In the genomic region with DNA sequence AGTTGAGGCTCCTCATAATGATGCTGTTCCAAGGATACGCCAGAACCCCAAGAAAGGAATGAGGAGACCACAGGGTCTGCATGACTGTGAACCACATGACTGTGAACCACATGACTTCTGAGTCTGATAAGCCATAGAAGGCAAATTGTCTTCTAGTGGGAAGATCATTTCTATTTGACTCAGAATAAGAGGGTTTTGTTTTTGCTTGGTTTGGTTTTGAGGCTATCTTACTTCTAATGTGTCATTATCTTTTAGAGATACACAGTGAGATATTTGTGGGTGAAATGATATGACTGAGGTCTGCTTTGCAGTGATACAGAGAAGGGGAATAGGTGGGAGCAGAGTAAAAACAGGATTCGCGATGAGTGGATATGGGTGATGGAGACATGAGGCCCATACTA, we compare ENCODE assay signal across 25 cellular contexts.
DNase-seq lines count a peak whose midpoint lies in the region; ATAC-seq and TF ChIP-seq lines count a peak whose summit lies in the region.
"Had no signal": no experiment of that assay in that cellular context is flagged by ENCODE, and none has a peak within 500 bp of the region (broad histone marks: within the 10 kb centered on the region; RNA-seq: fewer than 3 reads in every experiment).

No MANE protein-coding gene starts in this region.

- peaks cover 38% of the 10 kb centered on the region for H3K27me3 Mint-ChIP-seq in activated naive CD4-positive, alpha-beta T cell treated with anti-CD3 and anti-CD28 coated beads, Interleukin-2, amount 10 ng/mL, durations not matched to agents 7 days and 5 days
- H3K27me3 Mint-ChIP-seq in stimulated activated memory B cell treated with anti-CD40 and anti-IgM and Interleukin-4, amounts not matched to agents 10 μg/mL and 1 μg/mL and 100 μg/mL, for 72 hours: no peaks in the 10 kb centered on the region

- TF ChIP-seq CTCF in GM10248 (IDR thresholded peaks at IDR 0.05; ENCODE audit: control extremely low read depth, extremely low read depth, low read depth, missing control alignments): no peak

- CTCF ChIA-PET in activated naive CD4-positive, alpha-beta T cell treated with anti-CD3 and anti-CD28 coated beads, Interleukin-2, amount 10 ng/mL, durations not matched to agents 7 days and 5 days (lab: Charles Lee): no interaction called here
- CTCF ChIA-PET in GM10248 (lab: Yijun Ruan, JAX): no interaction called here

- H3K9me3 Mint-ChIP-seq in activated naive CD4-positive, alpha-beta T cell treated with anti-CD3 and anti-CD28 coated beads, Interleukin-2, amount 10 ng/mL, durations not matched to agents 7 days and 5 days: no peaks in the 10 kb centered on the region
- no peaks in the 10 kb centered on the region for H3K9me3 Mint-ChIP-seq in stimulated activated memory B cell treated with anti-CD40 and anti-IgM and Interleukin-4, amounts not matched to agents 10 μg/mL and 1 μg/mL and 100 μg/mL, for 72 hours
- H3K9me3 Mint-ChIP-seq: T-helper 1 cell treated with Interleukin-12 subunit alpha and Interleukin-12 subunit beta and Interleukin-4 antibody, amounts not matched to agents 30 μg/mL and 1 μg/mL, for 36 hours had no signal

- ATAC-seq in HG02610 (IDR thresholded peaks at IDR 0.05; ENCODE audit: unreplicated experiment): peak; percentile 74
- ATAC-seq in HG03442 (IDR thresholded peaks at IDR 0.05; ENCODE audit: unreplicated experiment): peak; percentile 60
- ATAC-seq in stimulated activated memory B cell treated with anti-CD40 and anti-IgM and Interleukin-4, amounts not matched to agents 10 μg/mL and 1 μg/mL and 100 μg/mL, for 72 hours: peak; percentile 60
- ATAC-seq in HG03521 (IDR thresholded peaks at IDR 0.05; ENCODE audit: unreplicated experiment): no peak
- ATAC-seq: right lobe of liver had no signal

- H3K27ac Mint-ChIP-seq in activated naive CD4-positive, alpha-beta T cell treated with anti-CD3 and anti-CD28 coated beads, Interleukin-2, amount 10 ng/mL, durations not matched to agents 7 days and 5 days: no peak overlapping the region
- no peak overlapping the region for H3K27ac Mint-ChIP-seq in stimulated activated memory B cell treated with anti-CD40 and anti-IgM and Interleukin-4, amounts not matched to agents 10 μg/mL and 1 μg/mL and 100 μg/mL, for 72 hours
- H3K27ac Mint-ChIP-seq: progenitor cell of endocrine pancreas; T-helper 1 cell treated with Interleukin-12 subunit alpha and Interleukin-12 subunit beta and Interleukin-4 antibody, amounts not matched to agents 30 μg/mL and 1 μg/mL, for 36 hours had no signal

- H3K36me3 Mint-ChIP-seq in activated naive CD4-positive, alpha-beta T cell treated with anti-CD3 and anti-CD28 coated beads, Interleukin-2, amount 10 ng/mL, durations not matched to agents 7 days and 5 days: no peaks in the 10 kb centered on the region
- H3K36me3 Mint-ChIP-seq in stimulated activated memory B cell treated with anti-CD40 and anti-IgM and Interleukin-4, amounts not matched to agents 10 μg/mL and 1 μg/mL and 100 μg/mL, for 72 hours: no peaks in the 10 kb centered on the region

- POLR2A ChIA-PET in GM10248 (lab: Yijun Ruan, JAX): no interaction called here

- no peaks in the 10 kb centered on the region for H3K4me1 Mint-ChIP-seq in activated naive CD4-positive, alpha-beta T cell treated with anti-CD3 and anti-CD28 coated beads, Interleukin-2, amount 10 ng/mL, durations not matched to agents 7 days and 5 days
- H3K4me1 Mint-ChIP-seq in stimulated activated memory B cell treated with anti-CD40 and anti-IgM and Interleukin-4, amounts not matched to agents 10 μg/mL and 1 μg/mL and 100 μg/mL, for 72 hours: peaks cover 6% of the 10 kb centered on the region

- DNase-seq in activated naive CD4-positive, alpha-beta T cell treated with Interleukin-2 at 50 U/mL for 16 hours: peak; percentile 16
- DNase-seq in activated naive CD4-positive, alpha-beta T cell treated with anti-CD3 and anti-CD28 coated beads, Interleukin-2, amount 10 ng/mL, durations not matched to agents 7 days and 5 days: no peak
- no peak for DNase-seq in GM10248 (ENCODE audit: extremely low spot score)
- DNase-seq: activated CD4-positive, alpha-beta T cell treated with anti-CD3 and anti-CD28 coated beads for 1 hour; activated gamma-delta T cell treated with Interleukin-2 at 50 U/mL for 16 hours; Caco-2; colonic mucosa; DMS79; effector memory CD4-positive, alpha-beta T cell; GDM1; glutamatergic neuron; HCEC 1CT; islet precursor cell; left ventricle myocardium inferior; mesendoderm; NCI-H146; right lobe of liver; SK-N-SH; trophoblast cell had no signal

- H3K4me3 Mint-ChIP-seq in activated naive CD4-positive, alpha-beta T cell treated with anti-CD3 and anti-CD28 coated beads, Interleukin-2, amount 10 ng/mL, durations not matched to agents 7 days and 5 days: no peak overlapping the region
- no peak overlapping the region for H3K4me3 Mint-ChIP-seq in stimulated activated memory B cell treated with anti-CD40 and anti-IgM and Interleukin-4, amounts not matched to agents 10 μg/mL and 1 μg/mL and 100 μg/mL, for 72 hours
- H3K4me3 Mint-ChIP-seq: T-helper 1 cell treated with Interleukin-12 subunit alpha and Interleukin-12 subunit beta and Interleukin-4 antibody, amounts not matched to agents 30 μg/mL and 1 μg/mL, for 36 hours had no signal
